1 cellular context compared by ENCODE assay signal in genomic region chr12:57192920-57193319, GRCh38.
A peak's percentile ranks its signal among the peaks of the same experiment; 100 is the strongest.
TF ChIP-seq lines count a peak whose summit lies in the region.

No MANE protein-coding gene starts in this region.

TF ChIP-seq in HEK293, 187 proteins besides CTCF, POLR2A, EP300 and RAD21 (continued from another document):
- TF ChIP-seq, protein P1, sequence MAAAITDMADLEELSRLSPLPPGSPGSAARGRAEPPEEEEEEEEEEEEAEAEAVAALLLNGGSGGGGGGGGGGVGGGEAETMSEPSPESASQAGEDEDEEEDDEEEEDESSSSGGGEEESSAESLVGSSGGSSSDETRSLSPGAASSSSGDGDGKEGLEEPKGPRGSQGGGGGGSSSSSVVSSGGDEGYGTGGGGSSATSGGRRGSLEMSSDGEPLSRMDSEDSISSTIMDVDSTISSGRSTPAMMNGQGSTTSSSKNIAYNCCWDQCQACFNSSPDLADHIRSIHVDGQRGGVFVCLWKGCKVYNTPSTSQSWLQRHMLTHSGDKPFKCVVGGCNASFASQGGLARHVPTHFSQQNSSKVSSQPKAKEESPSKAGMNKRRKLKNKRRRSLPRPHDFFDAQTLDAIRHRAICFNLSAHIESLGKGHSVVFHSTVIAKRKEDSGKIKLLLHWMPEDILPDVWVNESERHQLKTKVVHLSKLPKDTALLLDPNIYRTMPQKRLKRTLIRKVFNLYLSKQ (tag by site-specific recombination; IDR thresholded peaks at IDR 0.05; ENCODE audit: borderline replicate concordance): no peak
- TF ChIP-seq ZNF548 (tag by site-specific recombination; IDR thresholded peaks at IDR 0.05): no peak
- peak; percentile 71 for TF ChIP-seq EGR2 (tag by site-specific recombination; IDR thresholded peaks at IDR 0.05; ENCODE audit: low read depth)
- peak; percentile 88 for TF ChIP-seq ZFP69B (tag by site-specific recombination; IDR thresholded peaks at IDR 0.05)
- TF ChIP-seq ZFHX2 (tag by site-specific recombination; conservative IDR thresholded peaks at IDR 0.05): peak; percentile 80
- no peak for TF ChIP-seq ZNF510 (tag by site-specific recombination; IDR thresholded peaks at IDR 0.05; ENCODE audit: insufficient replicate concordance)
- TF ChIP-seq ZNF138 (tag by site-specific recombination; IDR thresholded peaks at IDR 0.05; ENCODE audit: borderline replicate concordance): no peak
TF ChIP-seq in HEK293: peak in this region for 5.
